Comparison of ENCODE assay signal across 8 cellular contexts in the genomic region with DNA sequence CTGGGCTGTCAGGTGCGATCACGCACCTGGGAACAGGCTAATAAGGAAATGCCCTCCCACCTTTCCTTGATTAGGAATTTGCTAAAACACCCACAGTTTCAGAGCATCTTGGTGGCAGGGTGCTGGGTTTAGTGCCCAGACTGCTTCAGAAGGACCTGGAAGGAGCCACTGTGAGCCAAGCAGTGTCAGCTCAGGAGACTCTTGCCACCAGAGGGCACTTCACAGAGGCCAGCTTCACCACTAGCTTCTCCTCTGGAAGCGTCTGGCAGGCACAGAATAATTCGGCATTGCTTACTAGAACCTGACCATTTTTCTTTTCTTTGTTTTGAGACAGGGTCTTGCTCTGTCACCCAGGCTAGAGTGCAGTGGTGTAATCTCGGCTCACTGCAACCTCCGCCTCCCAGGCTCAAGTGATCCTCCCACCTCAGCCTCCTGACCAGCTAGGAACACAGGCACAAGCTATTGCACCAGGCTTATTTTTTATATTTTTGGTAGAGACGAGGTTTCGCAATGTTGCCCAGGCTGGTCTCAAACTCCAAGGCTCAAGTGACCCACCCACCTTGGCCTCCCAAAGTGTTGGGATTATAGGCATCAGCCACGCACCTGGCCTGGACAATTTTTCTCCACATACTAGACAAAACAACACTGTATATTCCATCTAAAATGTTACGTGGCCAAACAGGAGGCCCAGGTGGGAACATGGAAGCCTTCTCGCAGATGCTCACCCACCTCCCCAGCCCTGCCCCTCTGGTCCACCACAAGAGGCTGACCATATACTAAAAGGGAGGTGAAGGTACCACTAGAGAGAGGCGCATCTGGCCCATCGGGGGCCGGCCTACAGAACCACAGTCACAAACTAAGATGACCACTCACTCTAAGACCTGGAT. TPM values are rescaled to one million over a fixed set of nuclear protein-coding genes. Genes with fewer than 3 reads are reported as not detected.
DNase-seq lines count a peak whose midpoint lies in the region; ATAC-seq and TF ChIP-seq lines count a peak whose summit lies in the region.

No MANE protein-coding gene starts in this region.

- ATAC-seq in activated CD8-positive, alpha-beta T cell treated with anti-CD3 and anti-CD28 coated beads for 36 hours, result peak; percentile 64
- ATAC-seq in heart left ventricle (peak; percentile 30 to 60 (median 45)), GM21360 (IDR thresholded peaks at IDR 0.05; ENCODE audit: unreplicated experiment) (no peak)

- CTCF ChIA-PET in activated CD8-positive, alpha-beta T cell treated with anti-CD3 and anti-CD28 coated beads for 36 hours (lab: Charles Lee), result interaction anchor here (1.0 to 1.6 kb wide), 8 partner anchors 10 to 185 kb away, joined by 3 to 6 read pairs (median 4); no protein-coding TSS in a partner anchor

- H3K4me3 ChIP-seq in heart left ventricle (no peak overlapping the region), transverse colon (no peak overlapping the region)

- intact Hi-C loops in activated CD8-positive, alpha-beta T cell treated with anti-CD3 and anti-CD28 coated beads for 36 hours (cut with micrococcal nuclease), result no loop called here
- intact Hi-C loops in heart left ventricle (cut with DNase I), result no loop called here
- intact Hi-C loops in transverse colon (cut with DNase I; ENCODE audit: low total_unique reads), result no loop called here

- peak; percentile 27 for DNase-seq in activated naive CD4-positive, alpha-beta T cell treated with Interleukin-2 at 50 U/mL for 16 hours
- no peak for DNase-seq in activated naive CD4-positive, alpha-beta T cell treated with anti-CD3 and anti-CD28 coated beads, Interleukin-2, amount 50 U/mL, for 16 hours
- peak; percentile 28 for DNase-seq in activated CD8-positive, alpha-beta T cell treated with anti-CD3 and anti-CD28 coated beads for 36 hours
- peak in 1 of 5 donors; percentile 39 for DNase-seq in heart left ventricle
- no peak for DNase-seq in transverse colon
- DNase-seq in COR-L47 (lab: John Stamatoyannopoulos, UW), result no peak
- no peak for DNase-seq in RPMI8226

- no peaks in the 10 kb centered on the region for H3K27me3 Mint-ChIP-seq in activated CD8-positive, alpha-beta T cell treated with anti-CD3 and anti-CD28 coated beads for 36 hours

- H3K27ac ChIP-seq in heart left ventricle (no peak overlapping the region), transverse colon (no peak overlapping the region)

- H3K4me3 Mint-ChIP-seq in activated CD8-positive, alpha-beta T cell treated with anti-CD3 and anti-CD28 coated beads for 36 hours, result no peak overlapping the region

- H3K27ac Mint-ChIP-seq in activated CD8-positive, alpha-beta T cell treated with anti-CD3 and anti-CD28 coated beads for 36 hours, result peak overlapping the region; percentile 32

- no peak for TF ChIP-seq POLR2A in heart left ventricle (IDR thresholded peaks at IDR 0.05)
- TF ChIP-seq POLR2A in transverse colon (IDR thresholded peaks at IDR 0.05), result no peak

- POLR2A ChIA-PET in activated CD8-positive, alpha-beta T cell treated with anti-CD3 and anti-CD28 coated beads for 36 hours (lab: Charles Lee), result interaction anchor here (13.3 kb wide), 1 partner anchor 11 kb away, joined by 121 read pairs; no protein-coding TSS in a partner anchor

- peaks cover 0 to 98% (median 97%) of the 10 kb centered on the region in 9 donors for H3K36me3 ChIP-seq in heart left ventricle
- peaks cover 0 to 66% (median 33%) of the 10 kb centered on the region in 4 donors for H3K36me3 ChIP-seq in transverse colon

- in situ Hi-C loops in transverse colon (cut with MboI; ENCODE audit: low pct_ligation_motif_present in 1 of 4, low pct_unique_long_range_greater_than_20kb in 1 of 4, low sequenced_read_pairs in 3 of 4), result loop anchor here in 3 of 4 donors (10.0 to 25.0 kb wide), 2 partner anchors 184 to 187 kb away; partner anchors contain the start of gene TNIP2 (in 2 of the 3)

- TF ChIP-seq CTCF in activated CD8-positive, alpha-beta T cell treated with anti-CD3 and anti-CD28 coated beads for 36 hours (IDR thresholded peaks at IDR 0.05), result no peak
- peak; percentile 18 to 55 (median 36) for TF ChIP-seq CTCF in heart left ventricle (IDR thresholded peaks at IDR 0.05)
- TF ChIP-seq CTCF in transverse colon (IDR thresholded peaks at IDR 0.05), result peak in 3 of 5 experiments; percentile 9 to 34 (median 26)

- TF ChIP-seq EP300 in transverse colon (IDR thresholded peaks at IDR 0.05; ENCODE audit: low read depth), result no peak

- H3K4me1 Mint-ChIP-seq in activated CD8-positive, alpha-beta T cell treated with anti-CD3 and anti-CD28 coated beads for 36 hours (ENCODE audit: low read depth), result peaks cover 31% of the 10 kb centered on the region

- H3K27me3 ChIP-seq in heart left ventricle (no peaks in the 10 kb centered on the region), transverse colon (no peaks in the 10 kb centered on the region)

- H3K4me1 ChIP-seq in heart left ventricle (peaks cover 0 to 12% (median 0%) of the 10 kb centered on the region in 12 donors), transverse colon (no peaks in the 10 kb centered on the region)

- H3K36me3 Mint-ChIP-seq in activated CD8-positive, alpha-beta T cell treated with anti-CD3 and anti-CD28 coated beads for 36 hours (ENCODE audit: low read depth), result peaks cover 62% of the 10 kb centered on the region

- H3K9me3 Mint-ChIP-seq in activated CD8-positive, alpha-beta T cell treated with anti-CD3 and anti-CD28 coated beads for 36 hours, result no peaks in the 10 kb centered on the region

- H3K9me3 ChIP-seq in heart left ventricle (no peaks in the 10 kb centered on the region), transverse colon (no peaks in the 10 kb centered on the region)

- WGBS in heart left ventricle, 4 donors, result 90 to 93% (median 91%) methylated on average over 14 of the region's 14 CpGs
- WGBS in transverse colon (ENCODE audit: low coverage in 1 of 2), 2 donors, result 70 to 92% methylated on average over 2 to 14 of the region's 14 CpGs

RNA-seq across cellular contexts. Expression of gene NOP14, which starts 14.1 kb away (rescaled TPM):
- total RNA-seq in activated CD8-positive, alpha-beta T cell treated with anti-CD3 and anti-CD28 coated beads for 36 hours, result 10 to 100 TPM; 76.8 to 77.3 TPM
- 10 to 100 TPM; 11.4 to 21.5 (median 15.8) TPM for total RNA-seq in heart left ventricle
- polyA plus RNA-seq in heart left ventricle, result 10 to 100 TPM; 11.7 to 26.0 TPM
- 10 to 100 TPM in 2 of 4 donors, 1 to 10 TPM in 2; 8.6 to 43.0 (median 12.8) TPM for total RNA-seq in transverse colon

RNA-seq across cellular contexts. Expression of gene GRK4, which starts 14.2 kb away (rescaled TPM):
- total RNA-seq in activated CD8-positive, alpha-beta T cell treated with anti-CD3 and anti-CD28 coated beads for 36 hours, result 1 to 10 TPM; 2.8 to 3.0 TPM
- total RNA-seq in heart left ventricle (10 to 100 TPM in 2 of 9 donors, 1 to 10 TPM in 7; 4.9 to 11.8 (median 9.3) TPM), transverse colon (1 to 10 TPM; 2.5 to 7.9 (median 4.1) TPM)
- polyA plus RNA-seq in heart left ventricle, result 10 to 100 TPM in 1 of 2 donors, 1 to 10 TPM in 1; 5.3 to 12.0 TPM

Comparison
In these comparisons a context has a peak if more than half of its experiments do, and no peak if none do; other contexts are left out.
1. DNase-seq: peak in activated naive CD4-positive, alpha-beta T cell treated with Interleukin-2 at 50 U/mL for 16 hours (single experiment) and activated CD8-positive, alpha-beta T cell treated with anti-CD3 and anti-CD28 coated beads for 36 hours (single experiment); none in activated naive CD4-positive, alpha-beta T cell treated with anti-CD3 and anti-CD28 coated beads, Interleukin-2, amount 50 U/mL, for 16 hours (single experiment), transverse colon (single experiment), COR-L47 (single experiment) and RPMI8226 (single experiment).